34 cellular contexts compared by ENCODE assay signal in genomic region chr1:204672069-204672468, GRCh38. TPM values are rescaled to one million over a fixed set of nuclear protein-coding genes. Genes with fewer than 3 reads are reported as not detected.
"Had no signal": no experiment of that assay in that cellular context is flagged by ENCODE, and none has a peak within 500 bp of the region (broad histone marks: within the 10 kb centered on the region; RNA-seq: fewer than 3 reads in every experiment).

No MANE protein-coding gene starts in this region.

- H3K27ac ChIP-seq: adrenal gland, body of pancreas, brain microvascular endothelial cell, breast epithelium, VCaP had no signal

- H3K9me3 ChIP-seq: adrenal gland, body of pancreas, breast epithelium had no signal

- H3K4me3 ChIP-seq: adrenal gland, body of pancreas, breast epithelium had no signal

- ATAC-seq: activated CD8-positive, alpha-beta T cell treated with anti-CD3 and anti-CD28 coated beads for 36 hours; activated naive CD4-positive, alpha-beta T cell treated with anti-CD3 and anti-CD28 coated beads, Interleukin-2, amount 50 U/mL, for 72 hours; activated T-cell treated with anti-CD3 and anti-CD28 coated beads, Interleukin-2, amount 50 U/mL, for 4 hours; activated T-cell treated with anti-CD3 and anti-CD28 coated beads, Interleukin-2, amount 50 U/mL, for 72 hours; activated T-helper 17 cell treated with anti-CD3 and anti-CD28 coated beads, Interleukin-2, amount 50 U/mL, for 72 hours; body of pancreas had no signal

- H3K4me1 ChIP-seq: adrenal gland, breast epithelium had no signal

- H3K36me3 ChIP-seq: adrenal gland, brain microvascular endothelial cell, breast epithelium had no signal

- FAIRE-seq: astrocyte, TTC549 had no signal

- H3K27me3 ChIP-seq: adrenal gland, body of pancreas, breast epithelium had no signal

- DNase-seq: activated B cell treated with CpG ODN at 0.5 μM for 24 hours; activated CD4-positive, alpha-beta memory T cell treated with anti-CD3 and anti-CD28 coated beads for 36 hours; activated CD4-positive, alpha-beta T cell treated with anti-CD3 and anti-CD28 coated beads for 4 hours; activated CD4-positive, alpha-beta T cell treated with anti-CD3 and anti-CD28 coated beads, Interleukin-2, amount 10 ng/mL, durations not matched to agents 24 days and 14 days; activated CD4-positive, alpha-beta T cell treated with anti-CD3 and anti-CD28 coated beads, Interleukin-2, amount 50 U/mL, for 1 hour; activated CD4-positive, alpha-beta T cell treated with anti-CD3 and anti-CD28 coated beads, Interleukin-2, amount 50 U/mL, for 4 hours; activated CD4-positive, CD25-positive, alpha-beta regulatory T cell treated with anti-CD3 and anti-CD28 coated beads, Interleukin-2, amount 50 U/mL, for 72 hours; activated CD8-positive, alpha-beta memory T cell treated with anti-CD3 and anti-CD28 coated beads, Interleukin-2, amount 50 U/mL, for 4 hours; activated CD8-positive, alpha-beta T cell treated with anti-CD3 and anti-CD28 coated beads for 36 hours; activated effector memory CD4-positive, alpha-beta T cell treated with anti-CD3 and anti-CD28 coated beads, Interleukin-2, amount 50 U/mL, for 16 hours; activated gamma-delta T cell treated with Interleukin-2 at 50 U/mL for 16 hours; activated naive CD4-positive, alpha-beta T cell; activated naive CD4-positive, alpha-beta T cell treated with anti-CD3 and anti-CD28 coated beads for 36 hours; activated naive CD4-positive, alpha-beta T cell treated with anti-CD3 and anti-CD28 coated beads, Interleukin-2, amount 50 U/mL, for 16 hours; activated naive CD8-positive, alpha-beta T cell treated with anti-CD3 and anti-CD28 coated beads for 36 hours; activated T-cell treated with anti-CD3 and anti-CD28 coated beads for 4 hours; activated T-cell treated with anti-CD3 and anti-CD28 coated beads, Interleukin-2, amount 50 U/mL, for 1 hour; activated T-cell treated with anti-CD3 and anti-CD28 coated beads, Interleukin-2, amount 50 U/mL, for 4 hours; activated T-cell treated with anti-CD3 and anti-CD28 coated beads, Interleukin-2, amount 50 U/mL, for 72 hours; adrenal gland; amniotic stem cell; aorta; body of pancreas; brain microvascular endothelial cell; central memory CD4-positive, alpha-beta T cell; T-helper 2 cell; T-helper 9 cell had no signal

RNA-seq across cellular contexts. Expression of gene LRRN2, which starts 13.5 kb away (rescaled TPM):
- total RNA-seq: activated B cell treated with CpG ODN at 0.5 μM for 24 hours; activated CD4-positive, alpha-beta memory T cell treated with anti-CD3 and anti-CD28 coated beads for 36 hours; activated CD8-positive, alpha-beta T cell treated with anti-CD3 and anti-CD28 coated beads for 36 hours; activated naive CD4-positive, alpha-beta T cell treated with anti-CD3 and anti-CD28 coated beads for 36 hours; activated naive CD4-positive, alpha-beta T cell treated with anti-CD3 and anti-CD28 coated beads, Interleukin-2, amount 50 U/mL, for 72 hours; activated naive CD8-positive, alpha-beta T cell treated with anti-CD3 and anti-CD28 coated beads for 36 hours; activated T-cell treated with anti-CD3 and anti-CD28 coated beads, Interleukin-2, amount 50 U/mL, for 4 hours; activated T-cell treated with anti-CD3 and anti-CD28 coated beads, Interleukin-2, amount 50 U/mL, for 72 hours; activated T-helper 1 cell treated with anti-CD3 and anti-CD28 coated beads, Interleukin-12 subunit alpha, Interleukin-12 subunit beta, Interleukin-2, Interleukin-4 antibody, amounts not matched to agents 30 ng/mL and 10 ng/mL and 1 ng/mL, durations not matched to agents 14 hours and 24 hours and 36 hours; activated T-helper 17 cell treated with anti-CD3 and anti-CD28 coated beads, Interleukin-2, amount 50 U/mL, for 72 hours had no signal
- polyA plus RNA-seq: aorta had no signal
